In genomic region chr4:186760576-186760975, GRCh38 we compare ENCODE assay signal across 18 cellular contexts. TPM values are rescaled to one million over a fixed set of nuclear protein-coding genes. Genes with fewer than 3 reads are reported as not detected.
DNase-seq lines count a peak whose midpoint lies in the region; TF ChIP-seq lines count a peak whose summit lies in the region.
"Had no signal": no experiment of that assay in that cellular context is flagged by ENCODE, and none has a peak within 500 bp of the region (broad histone marks: within the 10 kb centered on the region; RNA-seq: fewer than 3 reads in every experiment).

No MANE protein-coding gene starts in this region.

- no peaks in the 10 kb centered on the region for H3K9me3 ChIP-seq in MG63
- H3K9me3 ChIP-seq: pancreas had no signal

- TF ChIP-seq CTCF in cardiac fibroblast (IDR thresholded peaks at IDR 0.05; ENCODE audit: low read depth, low read length), result no peak

- no peaks in the 10 kb centered on the region for H3K36me3 ChIP-seq in MG63
- H3K36me3 ChIP-seq: BLaER1 treated with 17β-estradiol and CSF1 and Interleukin-3, amounts not matched to agents 10 nM and 100 nM; pancreas had no signal

- intact Hi-C loops in head of caudate nucleus (cut with DNase I), result no loop called here

- no peaks in the 10 kb centered on the region for H3K27me3 ChIP-seq in MG63
- H3K27me3 ChIP-seq: BLaER1 treated with 17β-estradiol and CSF1 and Interleukin-3, amounts not matched to agents 10 nM and 100 nM; pancreas had no signal

- DNase-seq in AG20443 (ENCODE audit: low spot score), result peak; percentile 59
- peak; percentile 11 for DNase-seq in MG63
- peak; percentile 51 to 88 for DNase-seq in cardiac fibroblast (ENCODE audit: low read depth in 2 of 2)
- peak; percentile 98 for DNase-seq in kidney glomerular epithelial cell (lab: John Stamatoyannopoulos, UW)
- DNase-seq in putamen (ENCODE audit: low spot score), result no peak
- DNase-seq in head of caudate nucleus, result no peak
- no peak for DNase-seq in SKM-1 treated with dmso at 0.1 percent for 144 hours (lab: John Stamatoyannopoulos, UW; ENCODE audit: unreplicated experiment)
- DNase-seq in activated CD8-positive, alpha-beta memory T cell treated with anti-CD3 and anti-CD28 coated beads for 24 hours, result no peak
- DNase-seq: activated CD4-positive, alpha-beta T cell treated with anti-CD3 and anti-CD28 coated beads, Interleukin-2, amount 50 U/mL, for 1 hour; amygdala; DMS79 treated with DMSO at 0.1 percent for 48 hours; glutamatergic neuron; NCI-H1930; NCI-H774; pancreas; Right ventricle myocardium superior; T1000 had no signal

- H3K4me3 ChIP-seq in MG63, result no peak overlapping the region
- no peak overlapping the region for H3K4me3 ChIP-seq in cardiac fibroblast (replicated peaks in 1 of 2; ENCODE audit: low read depth in 2 of 2, low read length in 2 of 2)
- H3K4me3 ChIP-seq: BLaER1 treated with 17β-estradiol and CSF1 and Interleukin-3, amounts not matched to agents 10 nM and 100 nM; pancreas had no signal

RNA-seq across cellular contexts. Expression of gene FAT1, which starts 36.9 kb away (rescaled TPM):
- 6.4 and 10.6 TPM in 2 replicates for total RNA-seq in MG63 (2014; rRNA removed; shearing (Covaris generic); ENCODE audit: low replicate concordance)

Comparison
In these comparisons a context has a peak if more than half of its experiments do, and no peak if none do; other contexts are left out.
1. DNase-seq: peak in AG20443 (single experiment), MG63 (single experiment), cardiac fibroblast (2 of 2) and kidney glomerular epithelial cell (single experiment); none in putamen (single experiment), head of caudate nucleus (0 of 42), SKM-1 treated with dmso at 0.1 percent for 144 hours (single experiment) and activated CD8-positive, alpha-beta memory T cell treated with anti-CD3 and anti-CD28 coated beads for 24 hours (single experiment).